In genomic region chr2:133561045-133561852, GRCh38 we compare ENCODE assay signal across 8 cellular contexts. TPM values are rescaled to one million over a fixed set of nuclear protein-coding genes. Genes with fewer than 3 reads are reported as not detected.
A peak's percentile ranks its signal among the peaks of the same experiment; 100 is the strongest.
DNase-seq lines count a peak whose midpoint lies in the region; ATAC-seq and TF ChIP-seq lines count a peak whose summit lies in the region.

No MANE protein-coding gene starts in this region.

- WGBS in heart left ventricle, 4 donors = 46 to 50% (median 49%) methylated on average over 3 of the region's 3 CpGs

- H3K4me1 ChIP-seq in heart left ventricle (peaks cover 0 to 9% (median 2%) of the 10 kb centered on the region in 12 donors), gastrocnemius medialis (no peaks in the 10 kb centered on the region)

- TF ChIP-seq CTCF in heart left ventricle (IDR thresholded peaks at IDR 0.05) (peak; percentile 23 to 72 (median 62)), gastrocnemius medialis (IDR thresholded peaks at IDR 0.05 in 4 of 5, conservative IDR thresholded peaks at IDR 0.05 in 1 of 5) (peak in 4 of 5 experiments; percentile 17 to 35 (median 32)), omental fat pad (IDR thresholded peaks at IDR 0.05) (no peak)

- H3K27ac ChIP-seq in heart left ventricle (no peak overlapping the region), gastrocnemius medialis (no peak overlapping the region)

- in situ Hi-C loops in gastrocnemius medialis (cut with MboI; ENCODE audit: low sequenced_read_pairs in 4 of 4) = no loop called here

- no peak overlapping the region for H3K4me3 ChIP-seq in heart left ventricle
- H3K4me3 ChIP-seq in gastrocnemius medialis = no peak overlapping the region

- peak in 2 of 4 donors; percentile 58 to 62 for ATAC-seq in heart left ventricle
- no peak for ATAC-seq in gastrocnemius medialis
- ATAC-seq in omental fat pad (ENCODE audit: low FRiP score) = no peak
- no peak for ATAC-seq in GM21717 (IDR thresholded peaks at IDR 0.05; ENCODE audit: unreplicated experiment)

- intact Hi-C loops in heart left ventricle (cut with DNase I) (loop anchor here in 8 of 10 donors (2.0 to 10.0 kb wide), 10 partner anchors 114 to 1016 kb away; no protein-coding TSS in a partner anchor), cardiac septum (cut with DNase I) (loop anchor here (10.0 kb wide), 1 partner anchor 296 kb away; no protein-coding TSS in a partner anchor), gastrocnemius medialis (cut with DNase I; ENCODE audit: low total_unique reads) (loop anchor here (10.0 kb wide), 1 partner anchor 224 kb away; no protein-coding TSS in a partner anchor)

- H3K27me3 ChIP-seq in heart left ventricle (no peaks in the 10 kb centered on the region), gastrocnemius medialis (no peaks in the 10 kb centered on the region)

- H3K9me3 ChIP-seq in heart left ventricle (no peaks in the 10 kb centered on the region), gastrocnemius medialis (no peaks in the 10 kb centered on the region)

- DNase-seq in heart left ventricle = no peak
- DNase-seq in cardiac septum (ENCODE audit: low spot score) = no peak
- DNase-seq in HS-5 (ENCODE audit: low read depth) = peak; percentile 39
- peak; percentile 36 to 59 for DNase-seq in SHP77 (lab: John Stamatoyannopoulos, UW)
- DNase-seq in fibroblast of the conjunctiva (ENCODE audit: low read depth) = peak; percentile 74
- no peak for DNase-seq in gastrocnemius medialis
- DNase-seq in omental fat pad (ENCODE audit: low spot score) = no peak

- TF ChIP-seq POLR2A in heart left ventricle (IDR thresholded peaks at IDR 0.05) = no peak
- TF ChIP-seq POLR2A in gastrocnemius medialis (IDR thresholded peaks at IDR 0.05) = no peak

- H3K36me3 ChIP-seq in heart left ventricle = no peaks in the 10 kb centered on the region
- H3K36me3 ChIP-seq in gastrocnemius medialis = no peaks in the 10 kb centered on the region

RNA-seq across cellular contexts. Expression of gene NCKAP5, which starts 7.0 kb away (rescaled TPM):
- total RNA-seq in heart left ventricle (10 to 100 TPM in 1 of 9 donors, 1 to 10 TPM in 8; 1.8 to 10.5 (median 6.3) TPM), cardiac septum (10.6 TPM), gastrocnemius medialis (under 1 TPM; 0.03 to 0.55 (median 0.33) TPM), omental fat pad (1 to 10 TPM in 1 of 4 donors, under 1 TPM in 3; 0.37 to 1.3 (median 0.83) TPM)
- polyA plus RNA-seq in heart left ventricle = 1 to 10 TPM in 1 of 2 donors, under 1 TPM in 1; 0.51 to 2.6 TPM

Comparison
In these comparisons a context has a peak if more than half of its experiments do, and no peak if none do; other contexts are left out.
1. DNase-seq: peak in HS-5 (single experiment), SHP77 (2 of 2) and fibroblast of the conjunctiva (single experiment); none in heart left ventricle (0 of 5), cardiac septum (single experiment), gastrocnemius medialis (0 of 2) and omental fat pad (single experiment).
2. CTCF ChIP-seq: peak in heart left ventricle (12 of 12) and gastrocnemius medialis (4 of 5); none in omental fat pad (0 of 3).